9 cellular contexts compared by ENCODE assay signal in genomic region chr3:155079795-155080546, GRCh38. TPM values are rescaled to one million over a fixed set of nuclear protein-coding genes. Genes with fewer than 3 reads are reported as not detected.
DNase-seq lines count a peak whose midpoint lies in the region; ATAC-seq lines count a peak whose summit lies in the region.
"Had no signal": no experiment of that assay in that cellular context is flagged by ENCODE, and none has a peak within 500 bp of the region (broad histone marks: within the 10 kb centered on the region; RNA-seq: fewer than 3 reads in every experiment).

MME (plus strand) TSS chr3:155080319; CDS start chr3:155084168, 3,849 bp downstream.

- intact Hi-C loops in left colon (cut with DNase I, micrococcal nuclease) = no loop called here

- peaks cover 20% of the 10 kb centered on the region for H3K4me1 Mint-ChIP-seq in stimulated activated naive CD8-positive, alpha-beta T cell treated with anti-CD3 and anti-CD28 coated beads, Interleukin-15, amount 100 ng/mL, for 72 hours

- ATAC-seq in left colon = peak; percentile 84
- ATAC-seq in stimulated activated naive CD8-positive, alpha-beta T cell treated with anti-CD3 and anti-CD28 coated beads, Interleukin-15, amount 100 ng/mL, for 72 hours = peak; percentile 78
- no peak for ATAC-seq in GM19324 (IDR thresholded peaks at IDR 0.05; ENCODE audit: low FRiP score, unreplicated experiment)

- H3K4me3 Mint-ChIP-seq in stimulated activated naive CD8-positive, alpha-beta T cell treated with anti-CD3 and anti-CD28 coated beads, Interleukin-15, amount 100 ng/mL, for 72 hours = peak within 1 kb of the TSS; percentile 68 to 79
- H3K4me3 Mint-ChIP-seq: T-helper 1 cell treated with Interleukin-12 subunit alpha and Interleukin-12 subunit beta and Interleukin-4 antibody, amounts not matched to agents 30 μg/mL and 1 μg/mL, for 36 hours had no signal

- H3K9me3 Mint-ChIP-seq in stimulated activated naive CD8-positive, alpha-beta T cell treated with anti-CD3 and anti-CD28 coated beads, Interleukin-15, amount 100 ng/mL, for 72 hours = peaks cover 8% of the 10 kb centered on the region in 2 donors
- H3K9me3 Mint-ChIP-seq: T-helper 1 cell treated with Interleukin-12 subunit alpha and Interleukin-12 subunit beta and Interleukin-4 antibody, amounts not matched to agents 30 μg/mL and 1 μg/mL, for 36 hours had no signal

- peak; percentile 84 for DNase-seq in EL
- peak; percentile 11 for DNase-seq in NCI-H2029 treated with DMSO at 0.1 percent for 48 hours (lab: John Stamatoyannopoulos, UW)
- peak; percentile 75 for DNase-seq in cerebellar cortex (ENCODE audit: low spot score)
- peak in 1 of 2 donors; percentile 29 for DNase-seq in left colon
- DNase-seq in stimulated activated naive CD8-positive, alpha-beta T cell treated with anti-CD3 and anti-CD28 coated beads, Interleukin-15, amount 100 ng/mL, for 72 hours = no peak
- DNase-seq in LoVo (ENCODE audit: low spot score) = no peak
- DNase-seq in MV-4-11 (lab: John Stamatoyannopoulos, UW) = no peak

- H3K27ac Mint-ChIP-seq in stimulated activated naive CD8-positive, alpha-beta T cell treated with anti-CD3 and anti-CD28 coated beads, Interleukin-15, amount 100 ng/mL, for 72 hours = no peak within 1 kb of the TSS
- H3K27ac Mint-ChIP-seq: T-helper 1 cell treated with Interleukin-12 subunit alpha and Interleukin-12 subunit beta and Interleukin-4 antibody, amounts not matched to agents 30 μg/mL and 1 μg/mL, for 36 hours had no signal

- peaks cover 53% of the 10 kb centered on the region for H3K27me3 Mint-ChIP-seq in stimulated activated naive CD8-positive, alpha-beta T cell treated with anti-CD3 and anti-CD28 coated beads, Interleukin-15, amount 100 ng/mL, for 72 hours

RNA-seq across cellular contexts. Expression of gene MME, which starts in this region (rescaled TPM):
- total RNA-seq in left colon = 1 to 10 TPM; 1.1 to 1.8 TPM

Comparison
In these comparisons a context has a peak if more than half of its experiments do, and no peak if none do; other contexts are left out.
1. DNase-seq: peak in EL (single experiment), NCI-H2029 treated with DMSO at 0.1 percent for 48 hours (single experiment) and cerebellar cortex (single experiment); none in stimulated activated naive CD8-positive, alpha-beta T cell treated with anti-CD3 and anti-CD28 coated beads, Interleukin-15, amount 100 ng/mL, for 72 hours (0 of 2), LoVo (single experiment) and MV-4-11 (single experiment).